8 cellular contexts compared by ENCODE assay signal in genomic region chr5:68196876-68197275, GRCh38. TPM values are rescaled to one million over a fixed set of nuclear protein-coding genes. Genes with fewer than 3 reads are reported as not detected.
DNase-seq lines count a peak whose midpoint lies in the region; ATAC-seq and TF ChIP-seq lines count a peak whose summit lies in the region.

No MANE protein-coding gene starts in this region.

- no peaks in the 10 kb centered on the region for H3K36me3 Mint-ChIP-seq in activated CD8-positive, alpha-beta memory T cell treated with anti-CD3 and anti-CD28 coated beads, Interleukin-2, amount 10 ng/mL, durations not matched to agents 7 days and 5 days
- H3K36me3 Mint-ChIP-seq in glutamatergic neuron (ENCODE audit: unreplicated experiment) = no peaks in the 10 kb centered on the region

- H3K9me3 Mint-ChIP-seq in activated CD8-positive, alpha-beta memory T cell treated with anti-CD3 and anti-CD28 coated beads, Interleukin-2, amount 10 ng/mL, durations not matched to agents 7 days and 5 days (ENCODE audit: low read depth) = no peaks in the 10 kb centered on the region
- no peaks in the 10 kb centered on the region for H3K9me3 Mint-ChIP-seq in glutamatergic neuron (ENCODE audit: unreplicated experiment)

- peak; percentile 98 for ATAC-seq in GM18498 (IDR thresholded peaks at IDR 0.05; ENCODE audit: unreplicated experiment)
- peak; percentile 96 for ATAC-seq in GM21528 (IDR thresholded peaks at IDR 0.05; ENCODE audit: low FRiP score, unreplicated experiment)
- peak; percentile 98 for ATAC-seq in HG03460 (IDR thresholded peaks at IDR 0.05; ENCODE audit: unreplicated experiment)
- no peak for ATAC-seq in activated CD8-positive, alpha-beta memory T cell treated with anti-CD3 and anti-CD28 coated beads, Interleukin-2, amount 10 ng/mL, durations not matched to agents 7 days and 5 days

- no peak overlapping the region for H3K27ac Mint-ChIP-seq in activated CD8-positive, alpha-beta memory T cell treated with anti-CD3 and anti-CD28 coated beads, Interleukin-2, amount 10 ng/mL, durations not matched to agents 7 days and 5 days
- H3K27ac Mint-ChIP-seq in glutamatergic neuron (ENCODE audit: unreplicated experiment) = no peak overlapping the region

- CTCF ChIA-PET in activated CD8-positive, alpha-beta memory T cell treated with anti-CD3 and anti-CD28 coated beads, Interleukin-2, amount 10 ng/mL, durations not matched to agents 7 days and 5 days (lab: Charles Lee) = no interaction called here

- TF ChIP-seq CTCF in glutamatergic neuron (IDR thresholded peaks at IDR 0.05; ENCODE audit: partially characterized antibody, unreplicated experiment) = no peak

- H3K27me3 Mint-ChIP-seq in activated CD8-positive, alpha-beta memory T cell treated with anti-CD3 and anti-CD28 coated beads, Interleukin-2, amount 10 ng/mL, durations not matched to agents 7 days and 5 days = no peaks in the 10 kb centered on the region
- H3K27me3 Mint-ChIP-seq in glutamatergic neuron (ENCODE audit: unreplicated experiment) = no peaks in the 10 kb centered on the region

- no peak overlapping the region for H3K4me3 Mint-ChIP-seq in activated CD8-positive, alpha-beta memory T cell treated with anti-CD3 and anti-CD28 coated beads, Interleukin-2, amount 10 ng/mL, durations not matched to agents 7 days and 5 days
- no peak overlapping the region for H3K4me3 Mint-ChIP-seq in glutamatergic neuron (ENCODE audit: unreplicated experiment)

- H3K4me1 Mint-ChIP-seq in activated CD8-positive, alpha-beta memory T cell treated with anti-CD3 and anti-CD28 coated beads, Interleukin-2, amount 10 ng/mL, durations not matched to agents 7 days and 5 days = peaks cover 19% of the 10 kb centered on the region
- H3K4me1 Mint-ChIP-seq in glutamatergic neuron (ENCODE audit: low read depth, unreplicated experiment) = no peaks in the 10 kb centered on the region

- peak in 22 of 42 donors; percentile 18 to 66 (median 42) for DNase-seq in head of caudate nucleus
- DNase-seq in COLO668 (lab: John Stamatoyannopoulos, UW; ENCODE audit: unreplicated experiment) = no peak
- DNase-seq in NCI-H2029 (lab: John Stamatoyannopoulos, UW) = no peak
- DNase-seq in activated CD8-positive, alpha-beta memory T cell treated with anti-CD3 and anti-CD28 coated beads, Interleukin-2, amount 10 ng/mL, durations not matched to agents 7 days and 5 days = no peak
- DNase-seq in glutamatergic neuron = no peak

- intact Hi-C loops in head of caudate nucleus (cut with DNase I) = no loop called here

RNA-seq across cellular contexts. Expression of gene PIK3R1, which starts 18.7 kb away (rescaled TPM):
- 10 to 100 TPM; 78.4 to 84.7 TPM for total RNA-seq in activated CD8-positive, alpha-beta memory T cell treated with anti-CD3 and anti-CD28 coated beads, Interleukin-2, amount 10 ng/mL, durations not matched to agents 7 days and 5 days
- 49.4 TPM for total RNA-seq in glutamatergic neuron (ENCODE audit: unreplicated experiment)

Comparison
In these comparisons a context has a peak if more than half of its experiments do, and no peak if none do; other contexts are left out.
1. DNase-seq: peak in head of caudate nucleus (22 of 42); none in COLO668 (single experiment), NCI-H2029 (single experiment), activated CD8-positive, alpha-beta memory T cell treated with anti-CD3 and anti-CD28 coated beads, Interleukin-2, amount 10 ng/mL, durations not matched to agents 7 days and 5 days (single experiment) and glutamatergic neuron (single experiment).